ENCODE assay signal across 1 cellular context in genomic region chr19:8307965-8308866, GRCh38.
TF ChIP-seq lines count a peak whose summit lies in the region.

Gene CD320, minus strand, starts transcription at chr19:8308358. Its CDS starts 68 bp downstream, at chr19:8308290.

TF ChIP-seq in HepG2, 621 proteins besides CTCF, POLR2A, EP300 and RAD21 (continued from another document and continues in another):
- no peak; the same call in 1 of the 2 replicates for TF ChIP-seq USF2 (IDR thresholded peaks at IDR 0.05; ENCODE audit: low read depth, low read length)
- TF ChIP-seq USF2 (CRISPR knock-in tag; IDR thresholded peaks at IDR 0.05; ENCODE audit: borderline replicate concordance) = peak; percentile 56
- TF ChIP-seq ZNF513 (CRISPR knock-in tag; conservative IDR thresholded peaks at IDR 0.05) = peak; percentile 72; the same call in 1 of the 2 replicates
- no peak for TF ChIP-seq RERE (CRISPR knock-in tag; IDR thresholded peaks at IDR 0.05; ENCODE audit: low read depth)
- peak; percentile 54; the same call in 1 of the 2 replicates for TF ChIP-seq KDM3A (CRISPR knock-in tag; IDR thresholded peaks at IDR 0.05; ENCODE audit: low read depth)
- TF ChIP-seq HNRNPUL1 (IDR thresholded peaks at IDR 0.05; ENCODE audit: low read depth, low read length) = no peak
- no peak for TF ChIP-seq ZFP1 (CRISPR knock-in tag; IDR thresholded peaks at IDR 0.05)
- peak; percentile 98 for TF ChIP-seq POGK (CRISPR knock-in tag; conservative IDR thresholded peaks at IDR 0.05)
- TF ChIP-seq MBD4 (IDR thresholded peaks at IDR 0.05; ENCODE audit: borderline replicate concordance, low read length) = no peak
- no peak for TF ChIP-seq ZBTB40 (IDR thresholded peaks at IDR 0.05)
- TF ChIP-seq ZBTB40 (CRISPR knock-in tag; IDR thresholded peaks at IDR 0.05) = peak; percentile 85
- TF ChIP-seq ATF1 (CRISPR knock-in tag; IDR thresholded peaks at IDR 0.05) = no peak
- peak; percentile 49; the same call in 1 of the 2 replicates for TF ChIP-seq ZBTB10 (CRISPR knock-in tag; IDR thresholded peaks at IDR 0.05; ENCODE audit: borderline replicate concordance)
- TF ChIP-seq IKZF1 (IDR thresholded peaks at IDR 0.05) = no peak
- peak; percentile 19; the same call in 1 of the 2 replicates for TF ChIP-seq CREM (IDR thresholded peaks at IDR 0.05)
- TF ChIP-seq CREM (CRISPR knock-in tag; IDR thresholded peaks at IDR 0.05) = no peak
- no peak for TF ChIP-seq ELF1 (CRISPR knock-in tag; IDR thresholded peaks at IDR 0.05)
- TF ChIP-seq ZNF547 (CRISPR knock-in tag; IDR thresholded peaks at IDR 0.05) = peak; percentile 99
- TF ChIP-seq NFIB (CRISPR knock-in tag; IDR thresholded peaks at IDR 0.05; ENCODE audit: borderline replicate concordance) = peak; percentile 11; the same call in 1 of the 2 replicates
- peak; percentile 13; the same call in 1 of the 2 replicates for TF ChIP-seq DPF2 (CRISPR knock-in tag; IDR thresholded peaks at IDR 0.05; ENCODE audit: borderline replicate concordance, low read depth)
- peak; percentile 77 for TF ChIP-seq ZNF792 (CRISPR knock-in tag; IDR thresholded peaks at IDR 0.05)
- no peak for TF ChIP-seq ZBTB4 (CRISPR knock-in tag; IDR thresholded peaks at IDR 0.05; ENCODE audit: borderline replicate concordance)
